1 cellular context compared by ENCODE assay signal in genomic region chr18:32501242-32501641, GRCh38. TPM values are rescaled to one million over a fixed set of nuclear protein-coding genes. Genes with fewer than 3 reads are reported as not detected.
"Had no signal": no experiment of that assay in that cellular context is flagged by ENCODE, and none has a peak within 500 bp of the region (broad histone marks: within the 10 kb centered on the region; RNA-seq: fewer than 3 reads in every experiment).

No MANE protein-coding gene starts in this region.

RNA-seq across cellular contexts. Expression of gene GAREM1, which starts 30.6 kb away (rescaled TPM):
- total RNA-seq: activated CD8-positive, alpha-beta memory T cell treated with anti-CD3 and anti-CD28 coated beads, Interleukin-2, amount 10 ng/mL, durations not matched to agents 7 days and 5 days had no signal
